In genomic region chr1:228081578-228082259, GRCh38 we compare ENCODE assay signal across 7 cellular contexts. TPM values are rescaled to one million over a fixed set of nuclear protein-coding genes. Genes with fewer than 3 reads are reported as not detected.
DNase-seq lines count a peak whose midpoint lies in the region; ATAC-seq and TF ChIP-seq lines count a peak whose summit lies in the region.

No MANE protein-coding gene starts in this region.

- H3K9me3 Mint-ChIP-seq in brain, result peaks cover 0 to 3% (median 0%) of the 10 kb centered on the region in 5 experiments

- in situ Hi-C loops in GM13977 (cut with MboI; ENCODE audit: low pct_unique_long_range_greater_than_20kb, low sequenced_read_pairs, unreplicated experiment), result no loop called here

- H3K4me3 Mint-ChIP-seq in brain, result peak overlapping the region; percentile 81 to 98 (median 85)

- no peaks in the 10 kb centered on the region for H3K9me3 ChIP-seq in thyroid gland

- peaks cover 13% of the 10 kb centered on the region for H3K27me3 Mint-ChIP-seq in brain

- peak overlapping the region in 3 of 5 experiments; percentile 45 to 87 (median 84) for H3K27ac Mint-ChIP-seq in brain

- H3K4me3 ChIP-seq in thyroid gland (replicated peaks in 1 of 3), result peak overlapping the region; percentile 80 to 100 (median 98)

- peaks cover 29% of the 10 kb centered on the region for H3K36me3 Mint-ChIP-seq in brain

- peaks cover 37 to 46% of the 10 kb centered on the region in 2 donors for H3K4me1 ChIP-seq in thyroid gland

- no peak for TF ChIP-seq POLR2A in thyroid gland (IDR thresholded peaks at IDR 0.05)

- H3K27ac ChIP-seq in thyroid gland, result peak overlapping the region; percentile 37 to 99 (median 98)

- intact Hi-C loops in thyroid gland (cut with DNase I), result loop anchor here (2.0 to 5.0 kb wide), 2 partner anchors 21 to 134 kb away; partner anchors contain the start of genes C1orf35 and WNT9A

- H3K27me3 ChIP-seq in thyroid gland, result no peaks in the 10 kb centered on the region

- ATAC-seq in GM21825 (IDR thresholded peaks at IDR 0.05; ENCODE audit: unreplicated experiment) (peak; percentile 24), left lobe of liver (peak; percentile 8)

- H3K36me3 ChIP-seq in thyroid gland, result no peaks in the 10 kb centered on the region

- DNase-seq in GM13977 (ENCODE audit: low spot score), result peak; percentile 59
- DNase-seq in M059J (ENCODE audit: low read depth), result peak; percentile 35
- no peak for DNase-seq in left lobe of liver (ENCODE audit: low spot score)
- no peak for DNase-seq in thyroid gland
- DNase-seq in NCI-H1694 (lab: John Stamatoyannopoulos, UW), result no peak

- peaks cover 40% of the 10 kb centered on the region for H3K4me1 Mint-ChIP-seq in brain

- TF ChIP-seq CTCF in GM13977 (IDR thresholded peaks at IDR 0.05; ENCODE audit: extremely low read depth, insufficient read depth, missing control alignments) (no peak), brain (conservative IDR thresholded peaks at IDR 0.05) (no peak), thyroid gland (IDR thresholded peaks at IDR 0.05) (no peak)

- WGBS in thyroid gland, 2 donors, result 9 to 24% methylated on average over 18 to 28 of the region's 37 CpGs

RNA-seq across cellular contexts. Expression of gene ARF1, which starts 0.8 kb away (rescaled TPM):
- total RNA-seq in M059J (2014; rRNA removed; shearing (Covaris generic)), result 205 and 280 TPM in 2 replicates
- polyA plus RNA-seq in brain (ENCODE audit: insufficient read depth, low read depth, low replicate concordance), result 566 TPM
- total RNA-seq in left lobe of liver, result 172 TPM
- 100 to 1,000 TPM; 378 to 457 (median 410) TPM for total RNA-seq in thyroid gland

RNA-seq across cellular contexts. Expression of gene C1orf35, which starts 21.4 kb away (rescaled TPM):
- 9.3 and 19.0 TPM in 2 replicates for total RNA-seq in M059J (2014; rRNA removed; shearing (Covaris generic))
- polyA plus RNA-seq in brain (ENCODE audit: insufficient read depth, low read depth, low replicate concordance), result 16.3 TPM
- total RNA-seq in left lobe of liver (6.9 TPM), thyroid gland (10 to 100 TPM in 3 of 4 donors, 1 to 10 TPM in 1; 8.3 to 26.5 (median 13.6) TPM)

RNA-seq across cellular contexts. Expression of gene MRPL55, which starts 27.4 kb away (rescaled TPM):
- total RNA-seq in M059J (2014; rRNA removed; shearing (Covaris generic)), result 83.3 and 99.3 TPM in 2 replicates
- polyA plus RNA-seq in brain (ENCODE audit: insufficient read depth, low read depth, low replicate concordance), result 153 TPM
- 38.0 TPM for total RNA-seq in left lobe of liver
- total RNA-seq in thyroid gland, result 100 to 1,000 TPM in 1 of 4 donors, 10 to 100 TPM in 3; 23.5 to 125 (median 87.5) TPM

RNA-seq across cellular contexts. Expression of gene GUK1, which starts 58.4 kb away (rescaled TPM):
- 227 and 347 TPM in 2 replicates for total RNA-seq in M059J (2014; rRNA removed; shearing (Covaris generic))
- polyA plus RNA-seq in brain (ENCODE audit: insufficient read depth, low read depth, low replicate concordance), result 402 TPM
- 128 TPM for total RNA-seq in left lobe of liver
- 100 to 1,000 TPM; 157 to 385 (median 283) TPM for total RNA-seq in thyroid gland

Comparison
In these comparisons a context has a peak if more than half of its experiments do, and no peak if none do; other contexts are left out.
1. DNase-seq: peak in GM13977 (single experiment) and M059J (single experiment); none in left lobe of liver (single experiment), thyroid gland (0 of 2) and NCI-H1694 (single experiment).